Comparison of ENCODE assay signal across 22 cellular contexts in genomic region chr7:156145184-156145583, GRCh38.
"Had no signal": no experiment of that assay in that cellular context is flagged by ENCODE, and none has a peak within 500 bp of the region (broad histone marks: within the 10 kb centered on the region; RNA-seq: fewer than 3 reads in every experiment).

No MANE protein-coding gene starts in this region.

- H3K9me3 ChIP-seq: esophagus muscularis mucosa, gastroesophageal sphincter, heart left ventricle, left lung, lower lobe of right lung, mucosa of descending colon had no signal

- ATAC-seq: foreskin keratinocyte, gastroesophageal sphincter, heart left ventricle, left cardiac atrium, left lung, left ventricle myocardium superior, lower lobe of right lung, mucosa of descending colon had no signal

- H3K36me3 ChIP-seq: esophagus muscularis mucosa, gastroesophageal sphincter, heart left ventricle, left lung, lower lobe of right lung had no signal

- H2AFZ ChIP-seq: hepatocyte had no signal

- H3K4me3 ChIP-seq: coronary artery, dorsolateral prefrontal cortex, esophagus muscularis mucosa, gastroesophageal sphincter, heart left ventricle, hepatocyte, left lung, lower lobe of right lung, mucosa of descending colon had no signal

- H3K4me1 ChIP-seq: esophagus muscularis mucosa, foreskin keratinocyte, gastroesophageal sphincter, heart left ventricle, left lung, lower lobe of right lung had no signal

- H3K4me2 ChIP-seq: hepatocyte had no signal

- FAIRE-seq: colon, endothelial cell of umbilical vein, frontal cortex, keratinocyte had no signal

- DNase-seq: dermis blood vessel endothelial cell; dorsolateral prefrontal cortex; effector CD4-positive, alpha-beta T cell; effector memory CD4-positive, alpha-beta T cell; foreskin keratinocyte; heart left ventricle; hypothalamus; immature natural killer cell; left cardiac atrium; left lung; left ventricle myocardium superior; lower lobe of right lung; mesenchymal stem cell; mucosa of descending colon had no signal

- H3K27ac ChIP-seq: coronary artery, dorsolateral prefrontal cortex, esophagus muscularis mucosa, foreskin keratinocyte, gastroesophageal sphincter, heart left ventricle, hepatocyte, left lung, lower lobe of right lung had no signal

- H3K27me3 ChIP-seq: foreskin keratinocyte, hepatocyte had no signal

- H3K79me2 ChIP-seq: hepatocyte had no signal
